In the genomic region with DNA sequence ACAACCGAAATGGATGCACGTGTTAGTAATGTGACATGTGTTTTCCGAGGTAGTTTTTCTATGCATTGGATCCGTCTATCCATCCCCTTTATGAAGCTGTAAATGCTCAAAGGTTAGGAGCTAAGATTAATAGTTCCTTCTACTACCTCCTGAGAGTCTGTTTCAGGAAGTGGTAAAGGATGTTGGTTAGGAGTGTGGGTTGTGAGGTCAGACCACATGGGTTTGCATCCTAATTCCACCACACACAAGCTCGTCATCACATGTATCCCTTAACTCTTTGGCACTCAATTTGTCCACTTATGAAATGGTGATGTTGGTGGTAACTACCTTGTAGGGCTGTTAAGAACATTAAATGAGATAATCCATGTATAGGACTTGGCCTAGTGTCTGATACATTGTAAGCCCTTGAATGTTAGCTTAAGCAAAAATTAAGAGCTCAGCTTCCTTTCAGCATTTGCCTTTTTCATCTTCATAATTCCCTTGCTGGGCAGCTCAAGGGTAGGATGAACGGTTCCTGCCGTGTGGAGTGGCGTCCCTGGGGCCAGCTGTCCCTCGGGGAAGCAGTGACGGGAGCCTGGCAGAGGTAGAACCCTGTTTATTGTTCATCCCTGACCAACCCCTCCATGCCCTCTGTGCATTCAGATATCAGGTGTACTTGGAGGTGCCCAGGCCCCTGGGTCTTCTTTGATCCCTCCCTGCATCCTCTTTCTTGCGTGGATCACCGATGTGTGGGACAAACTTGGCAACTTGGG, we compare ENCODE assay signal across 9 cellular contexts. TPM values are rescaled to one million over a fixed set of nuclear protein-coding genes. Genes with fewer than 3 reads are reported as not detected.
DNase-seq lines count a peak whose midpoint lies in the region; ATAC-seq lines count a peak whose summit lies in the region.
"Had no signal": no experiment of that assay in that cellular context is flagged by ENCODE, and none has a peak within 500 bp of the region (broad histone marks: within the 10 kb centered on the region; RNA-seq: fewer than 3 reads in every experiment).

No MANE protein-coding gene starts in this region.

- H3K36me3 Mint-ChIP-seq in activated CD4-positive, alpha-beta T cell treated with anti-CD3 and anti-CD28 coated beads, Interleukin-2, amount 10 ng/mL, durations not matched to agents 7 days and 5 days (ENCODE audit: low read depth): peaks cover 2% of the 10 kb centered on the region

- H3K27ac Mint-ChIP-seq in activated CD4-positive, alpha-beta T cell treated with anti-CD3 and anti-CD28 coated beads, Interleukin-2, amount 10 ng/mL, durations not matched to agents 7 days and 5 days: no peak overlapping the region

- ATAC-seq in GM21381 (IDR thresholded peaks at IDR 0.05; ENCODE audit: unreplicated experiment): no peak
- no peak for ATAC-seq in GM21723 (IDR thresholded peaks at IDR 0.05; ENCODE audit: unreplicated experiment)

- H3K4me1 Mint-ChIP-seq in activated CD4-positive, alpha-beta T cell treated with anti-CD3 and anti-CD28 coated beads, Interleukin-2, amount 10 ng/mL, durations not matched to agents 7 days and 5 days: peaks cover 16% of the 10 kb centered on the region

- CTCF ChIA-PET in activated CD4-positive, alpha-beta T cell treated with anti-CD3 and anti-CD28 coated beads, Interleukin-2, amount 10 ng/mL, durations not matched to agents 7 days and 5 days (lab: Charles Lee): no interaction called here

- POLR2A ChIA-PET in activated CD4-positive, alpha-beta T cell treated with anti-CD3 and anti-CD28 coated beads, Interleukin-2, amount 10 ng/mL, durations not matched to agents 7 days and 5 days (lab: Charles Lee): no interaction called here

- DNase-seq in activated CD4-positive, alpha-beta T cell treated with anti-CD3 and anti-CD28 coated beads, Interleukin-2, amount 10 ng/mL, durations not matched to agents 7 days and 5 days: peak; percentile 37
- DNase-seq in activated CD4-positive, alpha-beta T cell treated with anti-CD3 and anti-CD28 coated beads for 1 hour: no peak
- peak; percentile 54 for DNase-seq in NCI-H2029 (lab: John Stamatoyannopoulos, UW)
- peak; percentile 69 for DNase-seq in astrocyte of the hippocampus (ENCODE audit: low read depth, low spot score)
- DNase-seq in renal cortical epithelial cell (ENCODE audit: low read depth): peak; percentile 77
- no peak for DNase-seq in NCI-H187 treated with DMSO at 0.1 percent for 48 hours (lab: John Stamatoyannopoulos, UW)
- DNase-seq: NCI-H510A treated with DMSO at 0.1 percent for 48 hours had no signal

- no peak overlapping the region for H3K4me3 Mint-ChIP-seq in activated CD4-positive, alpha-beta T cell treated with anti-CD3 and anti-CD28 coated beads, Interleukin-2, amount 10 ng/mL, durations not matched to agents 7 days and 5 days

- H3K27me3 Mint-ChIP-seq in activated CD4-positive, alpha-beta T cell treated with anti-CD3 and anti-CD28 coated beads, Interleukin-2, amount 10 ng/mL, durations not matched to agents 7 days and 5 days: peaks cover 50% of the 10 kb centered on the region

- peaks cover 4% of the 10 kb centered on the region for H3K9me3 Mint-ChIP-seq in activated CD4-positive, alpha-beta T cell treated with anti-CD3 and anti-CD28 coated beads, Interleukin-2, amount 10 ng/mL, durations not matched to agents 7 days and 5 days

RNA-seq across cellular contexts. Expression of a gene that starts 52.3 kb away (rescaled TPM):
- total RNA-seq in activated CD4-positive, alpha-beta T cell treated with anti-CD3 and anti-CD28 coated beads, Interleukin-2, amount 10 ng/mL, durations not matched to agents 7 days and 5 days: under 1 TPM in 1 of 2 experiments, not detected in 1; 0.15 TPM
- total RNA-seq in renal cortical epithelial cell: 24.7 and 91.3 TPM in 2 replicates

Comparison
In these comparisons a context has a peak if more than half of its experiments do, and no peak if none do; other contexts are left out.
1. DNase-seq: peak in activated CD4-positive, alpha-beta T cell treated with anti-CD3 and anti-CD28 coated beads, Interleukin-2, amount 10 ng/mL, durations not matched to agents 7 days and 5 days (single experiment), NCI-H2029 (single experiment), astrocyte of the hippocampus (single experiment) and renal cortical epithelial cell (single experiment); none in activated CD4-positive, alpha-beta T cell treated with anti-CD3 and anti-CD28 coated beads for 1 hour (single experiment) and NCI-H187 treated with DMSO at 0.1 percent for 48 hours (single experiment).
2. RNA of a gene that starts 52.3 kb away (total RNA-seq): 24.7 to 91.3 TPM in renal cortical epithelial cell; 0.15 TPM in activated CD4-positive, alpha-beta T cell treated with anti-CD3 and anti-CD28 coated beads, Interleukin-2, amount 10 ng/mL, durations not matched to agents 7 days and 5 days; every median in the first group is over 10 times any median in the second.